In genomic region chr9:4849364-4849763, GRCh38 we compare ENCODE assay signal across 17 cellular contexts. TPM values are rescaled to one million over a fixed set of nuclear protein-coding genes. Genes with fewer than 3 reads are reported as not detected.
DNase-seq lines count a peak whose midpoint lies in the region; ATAC-seq and TF ChIP-seq lines count a peak whose summit lies in the region.
"Had no signal": no experiment of that assay in that cellular context is flagged by ENCODE, and none has a peak within 500 bp of the region (broad histone marks: within the 10 kb centered on the region; RNA-seq: fewer than 3 reads in every experiment).

No MANE protein-coding gene starts in this region.

- no peaks in the 10 kb centered on the region for H3K9me3 ChIP-seq in OCI-LY7 (ENCODE audit: low read length)
- H3K9me3 ChIP-seq in body of pancreas = no peaks in the 10 kb centered on the region
- H3K9me3 ChIP-seq: SJCRH30, upper lobe of left lung had no signal

- H3K27ac ChIP-seq in OCI-LY7 (ENCODE audit: low read depth, low read length, poor library complexity, severe bottlenecking) = no peak overlapping the region
- H3K27ac ChIP-seq in body of pancreas = no peak overlapping the region
- H3K27ac ChIP-seq: SJCRH30, upper lobe of left lung had no signal

- no peak overlapping the region for H2AFZ ChIP-seq in OCI-LY7 (ENCODE audit: low read length)
- H2AFZ ChIP-seq: GM23338 had no signal

- no TSS peak for BruUV-seq in OCI-LY7 (replicated peaks; lab: Mats Ljungman, UMichigan)

- DNase-seq in NCI-H345 (lab: John Stamatoyannopoulos, UW) (peak; percentile 0), NCI-H345 treated with DMSO at 0.1 percent for 48 hours (lab: John Stamatoyannopoulos, UW; ENCODE audit: unreplicated experiment) (no peak), OCI-LY7 (ENCODE audit: low spot score) (no peak), left colon (no peak), activated gamma-delta T cell treated with Interleukin-2 at 50 U/mL for 16 hours (no peak), body of pancreas (no peak)
- DNase-seq: activated CD8-positive, alpha-beta memory T cell treated with anti-CD3 and anti-CD28 coated beads, Interleukin-2, amount 50 U/mL, for 4 hours; activated naive CD4-positive, alpha-beta T cell treated with anti-CD3 and anti-CD28 coated beads for 36 hours; GF-D8; kidney glomerular epithelial cell; NCI-H187; SJCRH30; T-helper 9 cell; upper lobe of left lung had no signal

- no peaks in the 10 kb centered on the region for H3K9me2 ChIP-seq in OCI-LY7 (ENCODE audit: insufficient read depth, low read length)

- no peaks in the 10 kb centered on the region for H3K79me2 ChIP-seq in OCI-LY7 (ENCODE audit: insufficient read depth, low read depth, low read length)

- TF ChIP-seq CTCF in OCI-LY7 (conservative IDR thresholded peaks at IDR 0.05; ENCODE audit: low read length) = 0 out of 2 replicates have a peak, but pooled peaks have one; percentile 19
- peak in 3 of 7 experiments; percentile 16 to 24 (median 20) for TF ChIP-seq CTCF in body of pancreas (IDR thresholded peaks at IDR 0.05)

- 52 to 83% methylated on average over 5 of the region's 5 CpGs for WGBS in body of pancreas, 2 donors

- H3K27me3 ChIP-seq in body of pancreas = no peaks in the 10 kb centered on the region
- H3K27me3 ChIP-seq: SJCRH30, upper lobe of left lung had no signal

- H3K4me3 ChIP-seq in OCI-LY7 (ENCODE audit: low read depth, low read length, poor library complexity, severe bottlenecking) (no peak overlapping the region), body of pancreas (no peak overlapping the region)
- H3K4me3 ChIP-seq: GM23338, SJCRH30, upper lobe of left lung had no signal

- H3K4me1 ChIP-seq in OCI-LY7 (ENCODE audit: insufficient read depth, low read length, poor library complexity, severe bottlenecking) = no peaks in the 10 kb centered on the region
- H3K4me1 ChIP-seq in body of pancreas = no peaks in the 10 kb centered on the region

- H3K36me3 ChIP-seq in OCI-LY7 (ENCODE audit: insufficient read depth, low read length) (peaks cover 82% of the 10 kb centered on the region), body of pancreas (replicated peaks in 1 of 2; ENCODE audit: insufficient read depth in 1 of 2, low read depth in 2 of 2) (peaks cover 12 to 19% of the 10 kb centered on the region in 2 donors)

- no peaks in the 10 kb centered on the region for H4K20me1 ChIP-seq in OCI-LY7 (ENCODE audit: insufficient read depth, low read length)

- ATAC-seq in left colon (peak; percentile 74), body of pancreas (no peak), GM21423 (IDR thresholded peaks at IDR 0.05; ENCODE audit: unreplicated experiment) (no peak), GM21381 (IDR thresholded peaks at IDR 0.05; ENCODE audit: unreplicated experiment) (no peak)
- ATAC-seq: GM23338 had no signal

- POLR2A ChIA-PET in OCI-LY7 (lab: Charles Lee) = no interaction called here

- intact Hi-C loops in OCI-LY7 (cut with micrococcal nuclease; ENCODE audit: unreplicated experiment) (no loop called here), left colon (cut with DNase I, micrococcal nuclease) (no loop called here), body of pancreas (cut with DNase I) (no loop called here)

- no peak overlapping the region for H3K4me2 ChIP-seq in OCI-LY7 (ENCODE audit: low read length)
- H3K4me2 ChIP-seq: GM23338 had no signal

- TF ChIP-seq POLR2A in body of pancreas (IDR thresholded peaks at IDR 0.05) = no peak

- CTCF ChIA-PET in OCI-LY7 (lab: Charles Lee; ENCODE audit: unreplicated experiment) = no interaction called here

RNA-seq across cellular contexts. Expression of gene RCL1, which starts 56.6 kb away (rescaled TPM):
- 25.0 and 27.5 TPM in 2 replicates for total RNA-seq in OCI-LY7 (2014; rRNA removed; shearing (Covaris generic))
- total RNA-seq in OCI-LY7 (2022) (26.8 and 31.3 TPM in 2 replicates), left colon (10 to 100 TPM in 1 of 2 donors, 1 to 10 TPM in 1; 9.3 to 10.6 TPM), body of pancreas (10 to 100 TPM; 27.0 to 49.4 TPM)
